ENCODE assay signal across 11 cellular contexts in the genomic region with DNA sequence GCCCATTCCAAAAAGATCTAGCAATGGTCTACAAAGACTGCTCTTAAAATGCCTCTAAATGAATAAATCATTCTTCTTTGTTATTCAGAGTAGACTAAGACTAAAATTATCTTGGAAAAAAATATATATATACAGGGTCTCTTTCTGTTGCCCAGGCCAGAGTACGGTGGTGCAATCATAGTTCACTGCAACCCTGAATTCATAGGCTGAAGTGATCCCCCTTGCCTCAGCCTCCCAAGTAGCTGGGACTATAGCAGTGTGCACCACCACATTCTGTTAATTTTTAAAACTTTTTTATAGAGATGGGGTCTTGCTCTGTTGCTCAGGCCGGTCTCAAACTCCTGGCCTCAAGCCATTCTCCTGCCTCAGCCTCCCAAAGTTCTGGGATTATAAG. TPM values are rescaled to one million over a fixed set of nuclear protein-coding genes. Genes with fewer than 3 reads are reported as not detected.
DNase-seq lines count a peak whose midpoint lies in the region; ATAC-seq and TF ChIP-seq lines count a peak whose summit lies in the region.
"Had no signal": no experiment of that assay in that cellular context is flagged by ENCODE, and none has a peak within 500 bp of the region (broad histone marks: within the 10 kb centered on the region; RNA-seq: fewer than 3 reads in every experiment).

No MANE protein-coding gene starts in this region.

- no peaks in the 10 kb centered on the region for H3K27me3 ChIP-seq in esophagus muscularis mucosa

- ATAC-seq in SK-N-SH treated with all-trans-retinoic acid at 6 μM for 48 hours (peak; percentile 61), HG02938 (IDR thresholded peaks at IDR 0.05; ENCODE audit: unreplicated experiment) (no peak)

- no peaks in the 10 kb centered on the region for H3K27me3 Mint-ChIP-seq in nephron (ENCODE audit: low read depth)
- no peaks in the 10 kb centered on the region for H3K27me3 Mint-ChIP-seq in type B pancreatic cell

- DNase-seq in esophagus muscularis mucosa (ENCODE audit: extremely low spot score) = no peak
- no peak for DNase-seq in type B pancreatic cell (ENCODE audit: extremely low spot score, unreplicated experiment)
- DNase-seq in effector CD8-positive, alpha-beta T cell (lab: John Stamatoyannopoulos, UW) = no peak
- DNase-seq in HuH-7.5 (ENCODE audit: low spot score) = no peak
- DNase-seq: activated CD4-positive, CD25-positive, alpha-beta regulatory T cell; activated T-cell treated with anti-CD3 and anti-CD28 coated beads, Interleukin-2, amount 50 U/mL, for 1 hour; DMS 273 treated with DMSO at 0.1 percent for 48 hours; NCI-H226 had no signal

- TF ChIP-seq CTCF in esophagus muscularis mucosa (IDR thresholded peaks at IDR 0.05) (no peak), nephron (IDR thresholded peaks at IDR 0.05; ENCODE audit: unreplicated experiment in 3 of 3) (no peak), type B pancreatic cell (conservative IDR thresholded peaks at IDR 0.05) (no peak)

- H3K4me1 Mint-ChIP-seq in nephron = peaks cover 79% of the 10 kb centered on the region
- H3K4me1 Mint-ChIP-seq in type B pancreatic cell (ENCODE audit: unreplicated experiment) = peaks cover 47% of the 10 kb centered on the region

- peak overlapping the region; percentile 34 to 52 (median 42) for H3K4me3 ChIP-seq in esophagus muscularis mucosa

- TF ChIP-seq EP300 in esophagus muscularis mucosa (IDR thresholded peaks at IDR 0.05) = no peak

- intact Hi-C loops in esophagus muscularis mucosa (cut with DNase I) = no loop called here

- peak overlapping the region; percentile 50 to 70 (median 54) for H3K4me3 Mint-ChIP-seq in nephron
- H3K4me3 Mint-ChIP-seq in type B pancreatic cell = peak overlapping the region; percentile 74

- peak overlapping the region; percentile 94 to 97 (median 95) for H3K27ac Mint-ChIP-seq in nephron
- H3K27ac Mint-ChIP-seq in type B pancreatic cell = peak overlapping the region; percentile 77

- peak overlapping the region; percentile 50 to 71 (median 57) for H3K27ac ChIP-seq in esophagus muscularis mucosa (replicated peaks in 1 of 4)

- TF ChIP-seq POLR2A in esophagus muscularis mucosa (IDR thresholded peaks at IDR 0.05; ENCODE audit: low read depth) = no peak

- 64% methylated on average over 2 of the region's 2 CpGs for WGBS in esophagus muscularis mucosa

- H3K9me3 Mint-ChIP-seq in nephron (no peaks in the 10 kb centered on the region), type B pancreatic cell (no peaks in the 10 kb centered on the region)

- no peaks in the 10 kb centered on the region for H3K36me3 ChIP-seq in esophagus muscularis mucosa

- peaks cover 50 to 98% (median 96%) of the 10 kb centered on the region in 4 donors for H3K4me1 ChIP-seq in esophagus muscularis mucosa

- peaks cover 26% of the 10 kb centered on the region for H3K36me3 Mint-ChIP-seq in nephron (ENCODE audit: low read depth)
- peaks cover 17% of the 10 kb centered on the region for H3K36me3 Mint-ChIP-seq in type B pancreatic cell

- no peaks in the 10 kb centered on the region for H3K9me3 ChIP-seq in esophagus muscularis mucosa

TF ChIP-seq in SK-N-SH treated with all-trans-retinoic acid at 6 μM for 48 hours, 23 proteins besides CTCF, POLR2A, EP300 and RAD21:
- no peak for TF ChIP-seq SNAI2 (CRISPR knock-in tag; IDR thresholded peaks at IDR 0.05)
- TF ChIP-seq OSR1 (CRISPR knock-in tag; IDR thresholded peaks at IDR 0.05) = no peak
- TF ChIP-seq ESRRG (CRISPR knock-in tag; IDR thresholded peaks at IDR 0.05) = no peak
- TF ChIP-seq, protein P1, sequence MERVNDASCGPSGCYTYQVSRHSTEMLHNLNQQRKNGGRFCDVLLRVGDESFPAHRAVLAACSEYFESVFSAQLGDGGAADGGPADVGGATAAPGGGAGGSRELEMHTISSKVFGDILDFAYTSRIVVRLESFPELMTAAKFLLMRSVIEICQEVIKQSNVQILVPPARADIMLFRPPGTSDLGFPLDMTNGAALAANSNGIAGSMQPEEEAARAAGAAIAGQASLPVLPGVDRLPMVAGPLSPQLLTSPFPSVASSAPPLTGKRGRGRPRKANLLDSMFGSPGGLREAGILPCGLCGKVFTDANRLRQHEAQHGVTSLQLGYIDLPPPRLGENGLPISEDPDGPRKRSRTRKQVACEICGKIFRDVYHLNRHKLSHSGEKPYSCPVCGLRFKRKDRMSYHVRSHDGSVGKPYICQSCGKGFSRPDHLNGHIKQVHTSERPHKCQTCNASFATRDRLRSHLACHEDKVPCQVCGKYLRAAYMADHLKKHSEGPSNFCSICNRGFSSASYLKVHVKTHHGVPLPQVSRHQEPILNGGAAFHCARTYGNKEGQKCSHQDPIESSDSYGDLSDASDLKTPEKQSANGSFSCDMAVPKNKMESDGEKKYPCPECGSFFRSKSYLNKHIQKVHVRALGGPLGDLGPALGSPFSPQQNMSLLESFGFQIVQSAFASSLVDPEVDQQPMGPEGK (CRISPR knock-in tag; IDR thresholded peaks at IDR 0.05; ENCODE audit: borderline replicate concordance) = no peak
- no peak for TF ChIP-seq RARB (CRISPR knock-in tag; IDR thresholded peaks at IDR 0.05)
- TF ChIP-seq TOX (CRISPR knock-in tag; IDR thresholded peaks at IDR 0.05; ENCODE audit: borderline replicate concordance) = no peak
- TF ChIP-seq, protein P2, sequence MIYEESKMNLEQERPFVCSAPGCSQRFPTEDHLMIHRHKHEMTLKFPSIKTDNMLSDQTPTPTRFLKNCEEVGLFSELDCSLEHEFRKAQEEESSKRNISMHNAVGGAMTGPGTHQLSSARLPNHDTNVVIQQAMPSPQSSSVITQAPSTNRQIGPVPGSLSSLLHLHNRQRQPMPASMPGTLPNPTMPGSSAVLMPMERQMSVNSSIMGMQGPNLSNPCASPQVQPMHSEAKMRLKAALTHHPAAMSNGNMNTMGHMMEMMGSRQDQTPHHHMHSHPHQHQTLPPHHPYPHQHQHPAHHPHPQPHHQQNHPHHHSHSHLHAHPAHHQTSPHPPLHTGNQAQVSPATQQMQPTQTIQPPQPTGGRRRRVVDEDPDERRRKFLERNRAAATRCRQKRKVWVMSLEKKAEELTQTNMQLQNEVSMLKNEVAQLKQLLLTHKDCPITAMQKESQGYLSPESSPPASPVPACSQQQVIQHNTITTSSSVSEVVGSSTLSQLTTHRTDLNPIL (CRISPR knock-in tag; IDR thresholded peaks at IDR 0.05; ENCODE audit: low read depth) = no peak
- TF ChIP-seq, protein P3, sequence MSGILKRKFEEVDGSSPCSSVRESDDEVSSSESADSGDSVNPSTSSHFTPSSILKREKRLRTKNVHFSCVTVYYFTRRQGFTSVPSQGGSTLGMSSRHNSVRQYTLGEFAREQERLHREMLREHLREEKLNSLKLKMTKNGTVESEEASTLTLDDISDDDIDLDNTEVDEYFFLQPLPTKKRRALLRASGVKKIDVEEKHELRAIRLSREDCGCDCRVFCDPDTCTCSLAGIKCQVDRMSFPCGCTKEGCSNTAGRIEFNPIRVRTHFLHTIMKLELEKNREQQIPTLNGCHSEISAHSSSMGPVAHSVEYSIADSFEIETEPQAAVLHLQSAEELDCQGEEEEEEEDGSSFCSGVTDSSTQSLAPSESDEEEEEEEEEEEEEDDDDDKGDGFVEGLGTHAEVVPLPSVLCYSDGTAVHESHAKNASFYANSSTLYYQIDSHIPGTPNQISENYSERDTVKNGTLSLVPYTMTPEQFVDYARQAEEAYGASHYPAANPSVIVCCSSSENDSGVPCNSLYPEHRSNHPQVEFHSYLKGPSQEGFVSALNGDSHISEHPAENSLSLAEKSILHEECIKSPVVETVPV (CRISPR knock-in tag; IDR thresholded peaks at IDR 0.05) = no peak
- TF ChIP-seq ZFP3 (CRISPR knock-in tag; IDR thresholded peaks at IDR 0.05) = no peak
- TF ChIP-seq TCF4 (CRISPR knock-in tag; IDR thresholded peaks at IDR 0.05; ENCODE audit: borderline replicate concordance) = no peak
- no peak for TF ChIP-seq GLIS3 (CRISPR knock-in tag; IDR thresholded peaks at IDR 0.05)
- TF ChIP-seq ZNF8 (CRISPR knock-in tag; IDR thresholded peaks at IDR 0.05) = no peak
- TF ChIP-seq PPARA (CRISPR knock-in tag; IDR thresholded peaks at IDR 0.05; ENCODE audit: borderline replicate concordance) = no peak
- no peak for TF ChIP-seq ISL1 (CRISPR knock-in tag; IDR thresholded peaks at IDR 0.05)
- TF ChIP-seq, protein P4, sequence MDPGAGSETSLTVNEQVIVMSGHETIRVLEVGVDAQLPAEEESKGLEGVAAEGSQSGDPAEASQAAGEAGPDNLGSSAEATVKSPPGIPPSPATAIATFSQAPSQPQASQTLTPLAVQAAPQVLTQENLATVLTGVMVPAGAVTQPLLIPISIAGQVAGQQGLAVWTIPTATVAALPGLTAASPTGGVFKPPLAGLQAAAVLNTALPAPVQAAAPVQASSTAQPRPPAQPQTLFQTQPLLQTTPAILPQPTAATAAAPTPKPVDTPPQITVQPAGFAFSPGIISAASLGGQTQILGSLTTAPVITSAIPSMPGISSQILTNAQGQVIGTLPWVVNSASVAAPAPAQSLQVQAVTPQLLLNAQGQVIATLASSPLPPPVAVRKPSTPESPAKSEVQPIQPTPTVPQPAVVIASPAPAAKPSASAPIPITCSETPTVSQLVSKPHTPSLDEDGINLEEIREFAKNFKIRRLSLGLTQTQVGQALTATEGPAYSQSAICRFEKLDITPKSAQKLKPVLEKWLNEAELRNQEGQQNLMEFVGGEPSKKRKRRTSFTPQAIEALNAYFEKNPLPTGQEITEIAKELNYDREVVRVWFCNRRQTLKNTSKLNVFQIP (CRISPR knock-in tag; IDR thresholded peaks at IDR 0.05; ENCODE audit: borderline replicate concordance, low read depth) = no peak

RNA-seq across cellular contexts. Expression of gene WWTR1, which starts 18.7 kb away (rescaled TPM):
- 100 to 1,000 TPM; 346 to 535 (median 463) TPM for total RNA-seq in esophagus muscularis mucosa
- total RNA-seq in type B pancreatic cell (ENCODE audit: low replicate concordance) = 45.4 and 65.0 TPM in 2 replicates
